ENCODE assay signal across 1 cellular context in genomic region chr12:7905071-7905470, GRCh38.
TF ChIP-seq lines count a peak whose summit lies in the region.

No MANE protein-coding gene starts in this region.

TF ChIP-seq in HepG2, 621 proteins besides CTCF, POLR2A, EP300 and RAD21:
- TF ChIP-seq ZBTB2 (CRISPR knock-in tag; IDR thresholded peaks at IDR 0.05; ENCODE audit: low read depth) (no peak), ZNF605 (CRISPR knock-in tag; IDR thresholded peaks at IDR 0.05) (no peak), ZNF770 (CRISPR knock-in tag; IDR thresholded peaks at IDR 0.05) (no peak), ZNF775 (CRISPR knock-in tag; IDR thresholded peaks at IDR 0.05; ENCODE audit: borderline replicate concordance) (no peak), ZSCAN22 (CRISPR knock-in tag; IDR thresholded peaks at IDR 0.05) (no peak), CSRNP2 (CRISPR knock-in tag; conservative IDR thresholded peaks at IDR 0.05; ENCODE audit: low read depth) (no peak)
